ENCODE assay signal across 8 cellular contexts in genomic region chr1:198669023-198669698, GRCh38. TPM values are rescaled to one million over a fixed set of nuclear protein-coding genes. Genes with fewer than 3 reads are reported as not detected.
DNase-seq lines count a peak whose midpoint lies in the region; ATAC-seq and TF ChIP-seq lines count a peak whose summit lies in the region.

No MANE protein-coding gene starts in this region.

- H3K4me3 Mint-ChIP-seq in CD14-positive monocyte, result no peak overlapping the region

- no peak for TF ChIP-seq CTCF in CD14-positive monocyte (IDR thresholded peaks at IDR 0.05)

- intact Hi-C loops in CD14-positive monocyte (cut with micrococcal nuclease), result no loop called here

- no peaks in the 10 kb centered on the region for H3K9me3 Mint-ChIP-seq in CD14-positive monocyte

- ATAC-seq in GM19328 (IDR thresholded peaks at IDR 0.05; ENCODE audit: unreplicated experiment) (peak; percentile 65), HG03196 (IDR thresholded peaks at IDR 0.05; ENCODE audit: unreplicated experiment) (peak; percentile 90)

- H3K36me3 Mint-ChIP-seq in CD14-positive monocyte, result peaks cover 61 to 65% of the 10 kb centered on the region in 2 donors

- H3K4me1 Mint-ChIP-seq in CD14-positive monocyte, result peaks cover 77% of the 10 kb centered on the region

- H3K27ac Mint-ChIP-seq in CD14-positive monocyte, result peak overlapping the region; percentile 74 to 97 (median 89)

- DNase-seq in CD14-positive monocyte (ENCODE audit: low spot score) (no peak), SW480 (ENCODE audit: low spot score) (peak; percentile 93), fibroblast of gingiva (ENCODE audit: low read depth) (peak; percentile 89), NOMO-1 treated with DMSO at 0.1 percent for 48 hours (lab: John Stamatoyannopoulos, UW; ENCODE audit: unreplicated experiment) (no peak), NCI-H526 treated with DMSO at 0.1 percent for 48 hours (lab: John Stamatoyannopoulos, UW) (no peak), ureter (ENCODE audit: low spot score) (no peak)

- H3K27me3 Mint-ChIP-seq in CD14-positive monocyte (ENCODE audit: low read depth in 3 of 3), result peaks cover 0 to 1% (median 0%) of the 10 kb centered on the region in 3 donors

RNA-seq across cellular contexts. Expression of gene PTPRC, which starts 30.3 kb away (rescaled TPM):
- polyA plus RNA-seq in CD14-positive monocyte, result 100 to 1,000 TPM; 667 to 992 TPM
- 35.1 TPM for total RNA-seq in ureter

Comparison
In these comparisons a context has a peak if more than half of its experiments do, and no peak if none do; other contexts are left out.
1. DNase-seq: peak in SW480 (single experiment) and fibroblast of gingiva (single experiment); none in CD14-positive monocyte (single experiment), NOMO-1 treated with DMSO at 0.1 percent for 48 hours (single experiment), NCI-H526 treated with DMSO at 0.1 percent for 48 hours (single experiment) and ureter (single experiment).